In the genomic region with DNA sequence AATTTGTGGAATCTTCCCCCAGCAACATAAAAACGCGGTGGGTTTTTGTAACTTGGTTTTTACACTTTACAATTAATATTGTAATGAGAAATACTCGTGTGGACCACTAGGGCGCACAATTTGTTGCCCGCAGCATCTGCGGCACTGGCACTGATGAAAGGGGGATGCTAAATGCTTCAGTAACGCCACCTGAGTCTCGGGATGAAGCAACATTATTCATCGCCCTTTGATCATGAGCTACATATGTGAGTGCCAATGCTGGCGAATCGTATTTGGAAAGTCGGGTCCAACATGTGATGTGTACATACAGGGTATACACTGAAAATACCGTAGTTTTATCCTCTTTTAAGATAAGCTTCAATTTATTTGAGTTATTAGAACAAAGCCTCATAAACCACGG, we compare ENCODE assay signal across 8 cellular contexts. TPM values are rescaled to one million over a fixed set of nuclear protein-coding genes. Genes with fewer than 3 reads are reported as not detected.
DNase-seq lines count a peak whose midpoint lies in the region; ATAC-seq, FAIRE-seq and TF ChIP-seq lines count a peak whose summit lies in the region.

No MANE protein-coding gene starts in this region.

- FAIRE-seq in endothelial cell of umbilical vein (lab: Jason Lieb, UNC), result peak; percentile 35

- no peaks in the 10 kb centered on the region for H3K9me2 ChIP-seq in HCT116 (ENCODE audit: insufficient read depth)

- H3K9me3 ChIP-seq in HCT116 (ENCODE audit: control insufficient read depth in 1 of 2, insufficient read depth in 1 of 2, low read depth in 1 of 2, low read length in 2 of 2) (no peaks in the 10 kb centered on the region), endothelial cell of umbilical vein (replicated peaks; ENCODE audit: control insufficient read depth, insufficient read depth, low read length) (no peaks in the 10 kb centered on the region), osteoblast (ENCODE audit: low read depth, low read length) (no peaks in the 10 kb centered on the region)

- H3K79me2 ChIP-seq in HCT116 (ENCODE audit: insufficient read depth, low read length), result no peaks in the 10 kb centered on the region
- no peaks in the 10 kb centered on the region for H3K79me2 ChIP-seq in endothelial cell of umbilical vein (ENCODE audit: control insufficient read depth, insufficient read depth, low read length)
- no peaks in the 10 kb centered on the region for H3K79me2 ChIP-seq in osteoblast (ENCODE audit: insufficient read depth, low read length)

- dilution Hi-C loops in endothelial cell of umbilical vein (cut with MboI; ENCODE audit: extremely low pct_ligation_motif_present, low sequenced_read_pairs), result no loop called here

- no peak overlapping the region for H3K4me3 Mint-ChIP-seq in activated CD8-positive, alpha-beta T cell treated with anti-CD3 and anti-CD28 coated beads for 36 hours

- H3K9ac ChIP-seq in HCT116 (ENCODE audit: low read length) (no peak overlapping the region), endothelial cell of umbilical vein (replicated peaks; ENCODE audit: extremely low read depth, insufficient read depth, low read length) (no peak overlapping the region)

- no peaks in the 10 kb centered on the region for H3K36me3 Mint-ChIP-seq in activated CD8-positive, alpha-beta T cell treated with anti-CD3 and anti-CD28 coated beads for 36 hours (ENCODE audit: low read depth)

- H3K27ac ChIP-seq in HCT116 (ENCODE audit: low read depth, low read length), result no peak overlapping the region
- no peak overlapping the region for H3K27ac ChIP-seq in endothelial cell of umbilical vein (ENCODE audit: insufficient read depth, low read depth, low read length)
- no peak overlapping the region for H3K27ac ChIP-seq in osteoblast (ENCODE audit: low read depth, low read length)

- intact Hi-C loops in HCT116 (cut with micrococcal nuclease), result loop anchor here (1.0 kb wide), 1 partner anchor 241 kb away; no protein-coding TSS in a partner anchor
- intact Hi-C loops in activated CD8-positive, alpha-beta T cell treated with anti-CD3 and anti-CD28 coated beads for 36 hours (cut with micrococcal nuclease), result loop anchor here (2.0 kb wide), 1 partner anchor 242 kb away; no protein-coding TSS in a partner anchor
- intact Hi-C loops in endothelial cell of umbilical vein (cut with micrococcal nuclease), result loop anchor here (1.0 kb wide), 2 partner anchors 34 to 241 kb away; a partner anchor contains a TSS

- H3K27me3 ChIP-seq in HCT116 (ENCODE audit: insufficient read depth, low read length) (no peaks in the 10 kb centered on the region), endothelial cell of umbilical vein (ENCODE audit: control insufficient read depth in 2 of 2, insufficient read depth in 2 of 2, low read length in 2 of 2) (no peaks in the 10 kb centered on the region), osteoblast (ENCODE audit: insufficient read depth, low read length) (no peaks in the 10 kb centered on the region)

- POLR2A ChIA-PET in GM10248 (lab: Yijun Ruan, JAX), result no interaction called here
- POLR2A ChIA-PET in HCT116 (lab: Charles Lee), result interaction anchor here (0.9 kb wide), 1 partner anchor 201 kb away, joined by 3 read pairs; no protein-coding TSS in a partner anchor
- POLR2A ChIA-PET in activated CD8-positive, alpha-beta T cell treated with anti-CD3 and anti-CD28 coated beads for 36 hours (lab: Charles Lee), result interaction anchor here (0.6 to 1.5 kb wide), 3 partner anchors 12 to 164 kb away, joined by 3 read pairs; no protein-coding TSS in a partner anchor
- POLR2A ChIA-PET in endothelial cell of umbilical vein (lab: Charles Lee), result no interaction called here

- peak; percentile 72 for DNase-seq in GM10248 (ENCODE audit: extremely low spot score)
- peak; percentile 56 for DNase-seq in HCT116 (ENCODE audit: low read depth, low spot score)
- DNase-seq in NCI-H460 (ENCODE audit: extremely low read depth, low read depth), result peak; percentile 37
- DNase-seq in activated CD8-positive, alpha-beta T cell treated with anti-CD3 and anti-CD28 coated beads for 36 hours, result peak; percentile 75
- peak; percentile 50 for DNase-seq in endothelial cell of umbilical vein (ENCODE audit: low read depth, low spot score)
- DNase-seq in osteoblast (ENCODE audit: insufficient read length, low spot score, missing footprints), result peak; percentile 87
- DNase-seq in islet precursor cell, result no peak

- H3K4me1 ChIP-seq in HCT116 (ENCODE audit: control insufficient read depth in 1 of 2, insufficient read depth in 2 of 2, low read length in 2 of 2) (peaks cover 7 to 9% of the 10 kb centered on the region in 2 experiments; a peak in 3 of 4 replicates), endothelial cell of umbilical vein (ENCODE audit: control insufficient read depth, extremely low read depth, insufficient read depth, low read length) (no peaks in the 10 kb centered on the region), osteoblast (ENCODE audit: insufficient read depth, low read length) (no peaks in the 10 kb centered on the region)

- peak; percentile 88 for TF ChIP-seq RAD21 in HCT116 (IDR thresholded peaks at IDR 0.05; ENCODE audit: low read depth)

- ATAC-seq in HCT116 (peak; percentile 82), GM21717 (IDR thresholded peaks at IDR 0.05; ENCODE audit: unreplicated experiment) (no peak)
- peak; percentile 95 for ATAC-seq in activated CD8-positive, alpha-beta T cell treated with anti-CD3 and anti-CD28 coated beads for 36 hours

- H3K36me3 ChIP-seq in HCT116 (ENCODE audit: control insufficient read depth in 1 of 2, insufficient read depth in 2 of 2, low read length in 2 of 2) (no peaks in the 10 kb centered on the region), endothelial cell of umbilical vein (ENCODE audit: control insufficient read depth in 2 of 2, extremely low read depth in 1 of 2, insufficient read depth in 2 of 2, low read length in 2 of 2) (no peaks in the 10 kb centered on the region), osteoblast (ENCODE audit: insufficient read depth, low read length) (no peaks in the 10 kb centered on the region)

- CTCF ChIA-PET in GM10248 (lab: Yijun Ruan, JAX), result interaction anchor here (0.8 to 7.6 kb wide), 28 partner anchors 8 to 258 kb away, joined by 3 to 121 read pairs (median 4); no protein-coding TSS in a partner anchor
- CTCF ChIA-PET in HCT116 (lab: Charles Lee), result interaction anchor here (0.6 to 2.1 kb wide), 10 partner anchors 11 to 580 kb away, joined by 3 to 26 read pairs (median 4); a partner anchor contains a TSS
- CTCF ChIA-PET in activated CD8-positive, alpha-beta T cell treated with anti-CD3 and anti-CD28 coated beads for 36 hours (lab: Charles Lee), result interaction anchor here (0.6 to 4.3 kb wide), 46 partner anchors 8 to 386 kb away, joined by 3 to 78 read pairs (median 4); a partner anchor contains a TSS
- CTCF ChIA-PET in endothelial cell of umbilical vein (lab: Charles Lee), result interaction anchor here (0.6 to 5.6 kb wide), 12 partner anchors 10 to 248 kb away, joined by 3 to 131 read pairs (median 4); a partner anchor contains a TSS

- H3K27me3 Mint-ChIP-seq in activated CD8-positive, alpha-beta T cell treated with anti-CD3 and anti-CD28 coated beads for 36 hours, result no peaks in the 10 kb centered on the region

- RAD21 ChIA-PET in HCT116 (lab: Charles Lee; ENCODE audit: low non-redundant PET in 1 of 2, low total read pairs in 2 of 2, uncharacterized antibody in 2 of 2, unreplicated experiment in 2 of 2), result interaction anchor here (0.6 to 2.2 kb wide), 3 partner anchors 33 to 241 kb away, joined by 3 to 11 read pairs (median 6); no protein-coding TSS in a partner anchor

- H3K4me2 ChIP-seq in HCT116 (ENCODE audit: low read length) (peak overlapping the region; percentile 60), endothelial cell of umbilical vein (ENCODE audit: insufficient read depth, low read length) (no peak overlapping the region), osteoblast (ENCODE audit: insufficient read depth, low read length) (no peak overlapping the region)

- peak overlapping the region; percentile 96 for H2AFZ ChIP-seq in HCT116 (ENCODE audit: low read depth, low read length, poor library complexity, severe bottlenecking)
- H2AFZ ChIP-seq in endothelial cell of umbilical vein (ENCODE audit: low read depth, low read length), result no peak overlapping the region
- H2AFZ ChIP-seq in osteoblast (ENCODE audit: low read length), result peak overlapping the region; percentile 62

- no peaks in the 10 kb centered on the region for H3K9me1 ChIP-seq in endothelial cell of umbilical vein (replicated peaks; ENCODE audit: control insufficient read depth, extremely low read depth, insufficient read depth, low read length)

- no peak overlapping the region for H3K27ac Mint-ChIP-seq in activated CD8-positive, alpha-beta T cell treated with anti-CD3 and anti-CD28 coated beads for 36 hours

- H3K4me3 ChIP-seq in HCT116 (replicated peaks in 1 of 2; ENCODE audit: low read depth in 1 of 2, low read length in 2 of 2) (0 out of 4 replicates have a peak overlapping the region, but pooled peaks of 1 of the 2 experiments have one; percentile 19), endothelial cell of umbilical vein (replicated peaks in 1 of 3; ENCODE audit: insufficient read depth in 1 of 3, low read depth in 1 of 3, low read length in 3 of 3) (no peak overlapping the region), osteoblast (ENCODE audit: insufficient read depth, low read length) (no peak overlapping the region)

- TF ChIP-seq POLR2A in HCT116 (IDR thresholded peaks at IDR 0.05; ENCODE audit: borderline replicate concordance, extremely low read depth, insufficient read depth, insufficient read length), result no peak
- no peak for TF ChIP-seq POLR2A in endothelial cell of umbilical vein (IDR thresholded peaks at IDR 0.05; ENCODE audit: low read depth, low read length)

- H3K4me1 Mint-ChIP-seq in activated CD8-positive, alpha-beta T cell treated with anti-CD3 and anti-CD28 coated beads for 36 hours (ENCODE audit: low read depth), result peaks cover 4% of the 10 kb centered on the region

- H4K20me1 ChIP-seq in HCT116 (ENCODE audit: insufficient read depth), result no peaks in the 10 kb centered on the region
- no peaks in the 10 kb centered on the region for H4K20me1 ChIP-seq in endothelial cell of umbilical vein (replicated peaks; ENCODE audit: control insufficient read depth, extremely low read depth, insufficient read depth, low read length)
- no peaks in the 10 kb centered on the region for H4K20me1 ChIP-seq in osteoblast (ENCODE audit: insufficient read depth, low read length)

- TF ChIP-seq CTCF in GM10248 (IDR thresholded peaks at IDR 0.05; ENCODE audit: control extremely low read depth, extremely low read depth, low read depth, missing control alignments), result peak; percentile 58
- TF ChIP-seq CTCF in HCT116 (IDR thresholded peaks at IDR 0.05 in 2 of 3, conservative IDR thresholded peaks at IDR 0.05 in 1 of 3; ENCODE audit: borderline replicate concordance in 1 of 3, insufficient read depth in 1 of 3, low read depth in 2 of 3, low read length in 2 of 3), result peak; percentile 61 to 85 (median 77)
- peak; percentile 78 for TF ChIP-seq CTCF in activated CD8-positive, alpha-beta T cell treated with anti-CD3 and anti-CD28 coated beads for 36 hours (IDR thresholded peaks at IDR 0.05)
- peak; percentile 51 to 57 for TF ChIP-seq CTCF in endothelial cell of umbilical vein (IDR thresholded peaks at IDR 0.05; ENCODE audit: extremely low read depth in 1 of 2, insufficient read depth in 1 of 2, low read depth in 1 of 2, low read length in 2 of 2)
- TF ChIP-seq CTCF in osteoblast (IDR thresholded peaks at IDR 0.05; ENCODE audit: extremely low read depth, low read depth, low read length), result peak; percentile 78

- no peaks in the 10 kb centered on the region for H3K9me3 Mint-ChIP-seq in activated CD8-positive, alpha-beta T cell treated with anti-CD3 and anti-CD28 coated beads for 36 hours

- BruUV-seq in HCT116 (replicated peaks; lab: Mats Ljungman, UMichigan) (no TSS peak), endothelial cell of umbilical vein (replicated peaks; lab: Mats Ljungman, UMichigan) (no TSS peak)

RNA-seq across cellular contexts. Expression of a gene that starts 34.2 kb away (rescaled TPM):
- 48.1 TPM for total RNA-seq in HCT116 (2021; ENCODE audit: unreplicated experiment)
- 11.7 and 18.0 TPM in 2 replicates for polyA plus RNA-seq in HCT116 (2012)
- total RNA-seq in NCI-H460 (2014; rRNA removed; shearing (Covaris generic)), result 89.2 and 101 TPM in 2 replicates
- polyA plus RNA-seq in NCI-H460 (2014; cell fraction: nucleus; rRNA removed), result 37.8 and 60.6 TPM in 2 replicates
- 10 to 100 TPM; 33.1 to 34.7 TPM for total RNA-seq in activated CD8-positive, alpha-beta T cell treated with anti-CD3 and anti-CD28 coated beads for 36 hours
- 30.2 and 37.0 TPM in 2 replicates for total RNA-seq in endothelial cell of umbilical vein
- polyA plus RNA-seq in endothelial cell of umbilical vein, result 9.1 and 17.1 TPM in 2 replicates
- polyA plus RNA-seq in endothelial cell of umbilical vein (2011; cell fraction: cytosol; rRNA removed), result 18.6 and 19.5 TPM in 2 replicates
- 14.0 and 18.6 TPM in 2 replicates for polyA plus RNA-seq in endothelial cell of umbilical vein (2011; cell fraction: nucleus; rRNA removed)
- 21.4 and 57.5 TPM in 2 replicates for polyA plus RNA-seq in endothelial cell of umbilical vein (2012)
- 4.4 and 5.0 TPM in 2 replicates for polyA minus RNA-seq in endothelial cell of umbilical vein
- 8.1 TPM for polyA minus RNA-seq in endothelial cell of umbilical vein (2011; cell fraction: cytosol; rRNA and poly(A)+ RNA removed)
- 14.3 and 18.8 TPM in 2 replicates for polyA minus RNA-seq in endothelial cell of umbilical vein (2011; cell fraction: nucleus; rRNA and poly(A)+ RNA removed)
- total RNA-seq in osteoblast, result 31.8 and 35.8 TPM in 2 replicates

Comparison
In these comparisons a context has a peak if more than half of its experiments do, and no peak if none do; other contexts are left out.
1. POLR2A ChIA-PET loops: an anchor here in HCT116 (0.9 kb wide) and activated CD8-positive, alpha-beta T cell treated with anti-CD3 and anti-CD28 coated beads for 36 hours (0.6 to 1.5 kb wide); none called in GM10248 and endothelial cell of umbilical vein.